8 cellular contexts compared by ENCODE assay signal in genomic region chr9:124779368-124780059, GRCh38. TPM values are rescaled to one million over a fixed set of nuclear protein-coding genes. Genes with fewer than 3 reads are reported as not detected.
DNase-seq lines count a peak whose midpoint lies in the region; ATAC-seq and TF ChIP-seq lines count a peak whose summit lies in the region.

No MANE protein-coding gene starts in this region.

- TF ChIP-seq CTCF in AG10803 (conservative IDR thresholded peaks at IDR 0.05; ENCODE audit: low read length) (no peak), endothelial cell (IDR thresholded peaks at IDR 0.05; ENCODE audit: unreplicated experiment) (no peak), mucosa of descending colon (IDR thresholded peaks at IDR 0.05) (no peak)

- H3K4me1 Mint-ChIP-seq in endothelial cell (ENCODE audit: unreplicated experiment) = peaks cover 21% of the 10 kb centered on the region

- ATAC-seq in mucosa of descending colon (peak; percentile 15), HG03457 (IDR thresholded peaks at IDR 0.05; ENCODE audit: unreplicated experiment) (no peak)

- no peaks in the 10 kb centered on the region for H3K9me3 ChIP-seq in mucosa of descending colon

- peak; percentile 92 for DNase-seq in AG10803 (ENCODE audit: low read depth)
- peak; percentile 99 for DNase-seq in LHCN-M2 (ENCODE audit: low read depth)
- DNase-seq in endothelial cell (ENCODE audit: low spot score) = no peak
- peak in 1 of 3 donors; percentile 33 for DNase-seq in mucosa of descending colon
- DNase-seq in cerebellum (ENCODE audit: low spot score) = no peak
- no peak for DNase-seq in G401 (ENCODE audit: low spot score)
- no peak for DNase-seq in SKM-1 treated with dmso at 0.1 percent for 144 hours (lab: John Stamatoyannopoulos, UW; ENCODE audit: unreplicated experiment)

- H3K4me1 ChIP-seq in mucosa of descending colon (ENCODE audit: low read depth) = peaks cover 9% of the 10 kb centered on the region

- in situ Hi-C loops in G401 (cut with HindIII; ENCODE audit: low sequenced_read_pairs) = no loop called here

- H3K4me3 ChIP-seq in AG10803 (ENCODE audit: low read length) = peak overlapping the region; percentile 22
- H3K4me3 ChIP-seq in mucosa of descending colon = no peak overlapping the region

- peaks cover 11% of the 10 kb centered on the region for H3K27me3 Mint-ChIP-seq in endothelial cell (ENCODE audit: unreplicated experiment)

- no peaks in the 10 kb centered on the region for H3K9me3 Mint-ChIP-seq in endothelial cell (ENCODE audit: unreplicated experiment)

- peaks cover 3% of the 10 kb centered on the region for H3K36me3 Mint-ChIP-seq in endothelial cell (ENCODE audit: low read depth, unreplicated experiment)

- peak overlapping the region; percentile 21 for H3K27ac Mint-ChIP-seq in endothelial cell (ENCODE audit: unreplicated experiment)

- intact Hi-C loops in mucosa of descending colon (cut with DNase I, micrococcal nuclease) = no loop called here

- H3K4me3 Mint-ChIP-seq in endothelial cell (ENCODE audit: unreplicated experiment) = no peak overlapping the region

- no peaks in the 10 kb centered on the region for H3K36me3 ChIP-seq in mucosa of descending colon (ENCODE audit: low read depth)

RNA-seq across cellular contexts. Expression of gene OLFML2A, which starts 2.6 kb away (rescaled TPM):
- total RNA-seq in LHCN-M2 (2014; rRNA removed) (6.2 and 14.2 TPM in 2 replicates), endothelial cell (ENCODE audit: unreplicated experiment) (18.2 TPM), mucosa of descending colon (10 to 100 TPM in 1 of 3 donors, 1 to 10 TPM in 2; 2.8 to 48.3 (median 4.7) TPM), cerebellum (5.4 TPM)
- 10.2 TPM for polyA plus RNA-seq in LHCN-M2 (2012)
- 9.4 and 12.0 TPM in 2 replicates for total RNA-seq in G401 (2014; rRNA removed; shearing (Covaris generic))

RNA-seq across cellular contexts. Expression of gene NR6A1, which starts 8.4 kb away (rescaled TPM):
- total RNA-seq in LHCN-M2 (2014; rRNA removed) (1.1 and 1.3 TPM in 2 replicates), endothelial cell (ENCODE audit: unreplicated experiment) (63.8 TPM), mucosa of descending colon (1 to 10 TPM; 5.6 to 8.4 (median 7.0) TPM), cerebellum (2.9 TPM)
- polyA plus RNA-seq in LHCN-M2 (2012) = 0.23 TPM
- total RNA-seq in G401 (2014; rRNA removed; shearing (Covaris generic)) = 25.4 and 32.1 TPM in 2 replicates

Comparison
In these comparisons a context has a peak if more than half of its experiments do, and no peak if none do; other contexts are left out.
1. DNase-seq: peak in AG10803 (single experiment) and LHCN-M2 (single experiment); none in endothelial cell (single experiment), cerebellum (single experiment), G401 (single experiment) and SKM-1 treated with dmso at 0.1 percent for 144 hours (single experiment).